8 cellular contexts compared by ENCODE assay signal in the genomic region with DNA sequence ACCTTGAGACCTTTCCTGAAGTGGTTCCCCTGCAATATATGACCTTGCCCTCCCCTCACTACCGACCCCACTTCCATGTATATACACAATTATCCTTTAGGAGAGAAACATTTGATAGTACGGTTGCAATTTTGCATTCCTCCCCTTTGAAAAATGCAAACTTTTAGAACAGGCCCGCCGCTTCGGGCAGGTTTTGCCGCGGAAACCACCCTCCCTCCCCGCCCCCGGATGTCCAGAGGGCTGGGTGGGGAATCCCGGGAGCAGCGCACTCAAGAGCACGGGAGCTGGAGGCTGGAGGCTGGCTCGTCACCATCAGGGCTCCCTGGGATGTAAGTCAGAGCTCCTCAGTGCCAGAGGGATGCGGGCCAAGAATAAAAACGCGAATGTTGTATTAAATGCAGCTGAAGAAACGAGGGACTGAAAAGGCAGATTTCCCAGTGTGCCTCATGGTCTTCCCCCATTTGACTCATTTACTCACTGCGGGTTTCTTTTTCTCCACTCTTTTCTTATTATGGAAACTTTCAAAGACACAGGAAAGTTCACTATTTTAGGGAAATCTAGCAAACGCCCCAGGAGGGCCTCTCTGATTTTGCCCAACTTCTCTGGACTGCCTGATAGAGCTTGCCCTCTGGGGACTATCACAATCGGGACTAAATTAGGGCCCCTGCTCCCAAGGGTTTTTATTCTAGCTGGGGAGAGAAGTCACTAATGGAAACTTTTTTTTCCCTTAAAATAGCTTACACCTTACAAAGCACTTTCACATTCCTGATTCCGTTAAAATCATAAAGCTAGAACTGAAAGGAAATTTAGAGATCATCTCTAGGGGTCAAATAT. TPM values are rescaled to one million over a fixed set of nuclear protein-coding genes. Genes with fewer than 3 reads are reported as not detected.
DNase-seq lines count a peak whose midpoint lies in the region; ATAC-seq and TF ChIP-seq lines count a peak whose summit lies in the region.

No MANE protein-coding gene starts in this region.

- H3K4me1 Mint-ChIP-seq in activated T-cell treated with anti-CD3 and anti-CD28 coated beads, Interleukin-2, amount 50 U/mL, for 72 hours (ENCODE audit: low read depth), result peaks cover 47% of the 10 kb centered on the region
- H3K4me1 Mint-ChIP-seq in naive thymus-derived CD8-positive, alpha-beta T cell, result peaks cover 34 to 61% (median 54%) of the 10 kb centered on the region in 4 donors

- no peaks in the 10 kb centered on the region for H4K20me1 ChIP-seq in fibroblast of lung (ENCODE audit: control insufficient read depth, extremely low read depth, insufficient read depth, low read length)

- peaks cover 0 to 2% of the 10 kb centered on the region in 2 donors for H3K36me3 Mint-ChIP-seq in activated T-cell treated with anti-CD3 and anti-CD28 coated beads, Interleukin-2, amount 50 U/mL, for 72 hours (ENCODE audit: insufficient read depth in 2 of 2)
- no peaks in the 10 kb centered on the region for H3K36me3 Mint-ChIP-seq in naive thymus-derived CD8-positive, alpha-beta T cell

- H3K4me3 ChIP-seq in A673 (ENCODE audit: low read depth, low read length, poor library complexity, severe bottlenecking), result no peak overlapping the region
- H3K4me3 ChIP-seq in H7 (ENCODE audit: insufficient read depth, low read depth, low read length), result no peak overlapping the region
- H3K4me3 ChIP-seq in fibroblast of lung (replicated peaks in 1 of 4; ENCODE audit: control extremely low read depth in 1 of 4, insufficient read depth in 1 of 4, low read depth in 3 of 4, low read length in 4 of 4), result peak overlapping the region in 3 of 4 experiments; percentile 19 to 35 (median 30)

- BruUV-seq in A673 (replicated peaks; lab: Mats Ljungman, UMichigan), result no TSS peak

- H3K27ac Mint-ChIP-seq in activated T-cell treated with anti-CD3 and anti-CD28 coated beads, Interleukin-2, amount 50 U/mL, for 72 hours, result peak overlapping the region; percentile 34
- H3K27ac Mint-ChIP-seq in naive thymus-derived CD8-positive, alpha-beta T cell, result peak overlapping the region in 8 of 10 donors; percentile 99 to 100 (median 100)

- POLR2A ChIA-PET in A673 (lab: Charles Lee; ENCODE audit: low non-redundant PET), result no interaction called here
- POLR2A ChIA-PET in naive thymus-derived CD8-positive, alpha-beta T cell (lab: Charles Lee), result interaction anchor here (1.2 to 8.8 kb wide), 2 partner anchors 20 to 97 kb away, joined by 3 to 629 read pairs; no protein-coding TSS in a partner anchor

- TF ChIP-seq CTCF in A673 (conservative IDR thresholded peaks at IDR 0.05; ENCODE audit: low read depth, low read length) (no peak), fibroblast of lung (conservative IDR thresholded peaks at IDR 0.05 in 1 of 2, IDR thresholded peaks at IDR 0.05 in 1 of 2; ENCODE audit: low read depth in 1 of 2, low read length in 2 of 2) (no peak)

- ATAC-seq in activated T-cell treated with anti-CD3 and anti-CD28 coated beads, Interleukin-2, amount 50 U/mL, for 72 hours (replicated peaks in 1 of 2), result no peak
- no peak for ATAC-seq in naive thymus-derived CD8-positive, alpha-beta T cell
- ATAC-seq in GM19455 (IDR thresholded peaks at IDR 0.05; ENCODE audit: unreplicated experiment) (no peak), GM21381 (IDR thresholded peaks at IDR 0.05; ENCODE audit: unreplicated experiment) (no peak), GM19395 (IDR thresholded peaks at IDR 0.05; ENCODE audit: unreplicated experiment) (no peak)

- no peaks in the 10 kb centered on the region for H3K27me3 ChIP-seq in A673 (replicated peaks; ENCODE audit: insufficient read depth, low read depth, low read length, poor library complexity)
- H3K27me3 ChIP-seq in H7 (ENCODE audit: control insufficient read depth, insufficient read depth, low read length), result peaks cover 82% of the 10 kb centered on the region
- no peaks in the 10 kb centered on the region for H3K27me3 ChIP-seq in fibroblast of lung (ENCODE audit: control insufficient read depth, insufficient read depth, low read length)

- CTCF ChIA-PET in A673 (lab: Charles Lee), result no interaction called here

- peak overlapping the region; percentile 75 for H3K4me2 ChIP-seq in fibroblast of lung (ENCODE audit: extremely low read depth, insufficient read depth, low read length)

- no peak overlapping the region for H3K27ac ChIP-seq in A673 (ENCODE audit: low read depth, low read length, poor library complexity, severe bottlenecking)
- peak overlapping the region; percentile 99 for H3K27ac ChIP-seq in fibroblast of lung (ENCODE audit: insufficient read depth, low read length)

- H2AFZ ChIP-seq in fibroblast of lung (ENCODE audit: low read length), result peak overlapping the region; percentile 25

- H3K9ac ChIP-seq in fibroblast of lung (ENCODE audit: insufficient read depth, low read length), result peak overlapping the region; percentile 32

- no peaks in the 10 kb centered on the region for H3K36me3 ChIP-seq in A673 (ENCODE audit: insufficient read depth, low read length, poor library complexity, severe bottlenecking)
- no peaks in the 10 kb centered on the region for H3K36me3 ChIP-seq in H7 (replicated peaks; ENCODE audit: control insufficient read depth, insufficient read depth, low read length)
- no peaks in the 10 kb centered on the region for H3K36me3 ChIP-seq in fibroblast of lung (ENCODE audit: control insufficient read depth, insufficient read depth, low read length)

- peak overlapping the region; percentile 90 to 92 for H3K4me3 Mint-ChIP-seq in activated T-cell treated with anti-CD3 and anti-CD28 coated beads, Interleukin-2, amount 50 U/mL, for 72 hours
- H3K4me3 Mint-ChIP-seq in naive thymus-derived CD8-positive, alpha-beta T cell, result peak overlapping the region; percentile 45 to 96 (median 94)

- H3K27me3 Mint-ChIP-seq in activated T-cell treated with anti-CD3 and anti-CD28 coated beads, Interleukin-2, amount 50 U/mL, for 72 hours (ENCODE audit: low read depth), result no peaks in the 10 kb centered on the region
- no peaks in the 10 kb centered on the region for H3K27me3 Mint-ChIP-seq in naive thymus-derived CD8-positive, alpha-beta T cell

- H3K4me1 ChIP-seq in A673 (ENCODE audit: insufficient read depth, low read length, poor library complexity, severe bottlenecking), result peaks cover 31% of the 10 kb centered on the region
- peaks cover 23% of the 10 kb centered on the region for H3K4me1 ChIP-seq in fibroblast of lung (ENCODE audit: control insufficient read depth, extremely low read depth, insufficient read depth, low read length)

- intact Hi-C loops in A673 (cut with micrococcal nuclease; ENCODE audit: unreplicated experiment), result loop anchor here (5.0 to 10.0 kb wide), 2 partner anchors 101 to 217 kb away; no protein-coding TSS in a partner anchor

- H3K9me3 Mint-ChIP-seq in activated T-cell treated with anti-CD3 and anti-CD28 coated beads, Interleukin-2, amount 50 U/mL, for 72 hours, result no peaks in the 10 kb centered on the region
- H3K9me3 Mint-ChIP-seq in naive thymus-derived CD8-positive, alpha-beta T cell, result peaks cover 0 to 2% (median 0%) of the 10 kb centered on the region in 9 donors

- DNase-seq in A673 (ENCODE audit: low spot score), result peak; percentile 31
- DNase-seq in H7, result peak; percentile 74
- peak; percentile 45 to 50 for DNase-seq in activated T-cell treated with anti-CD3 and anti-CD28 coated beads, Interleukin-2, amount 50 U/mL, for 72 hours
- peak; percentile 93 to 97 for DNase-seq in fibroblast of lung (ENCODE audit: low read depth in 2 of 2)
- peak in 6 of 10 donors; percentile 29 to 64 (median 51) for DNase-seq in naive thymus-derived CD8-positive, alpha-beta T cell

- H3K9me3 ChIP-seq in A673 (ENCODE audit: low read depth, low read length, poor library complexity, severe bottlenecking) (no peaks in the 10 kb centered on the region), fibroblast of lung (ENCODE audit: control insufficient read depth, insufficient read depth, low read depth, low read length) (no peaks in the 10 kb centered on the region)

- H3K79me2 ChIP-seq in fibroblast of lung (ENCODE audit: control insufficient read depth, insufficient read depth, low read length), result peaks cover 13% of the 10 kb centered on the region

RNA-seq across cellular contexts. Expression of a gene that starts 2.9 kb away (rescaled TPM):
- total RNA-seq in A673 (2021) (65.3 and 76.7 TPM in 2 replicates), fibroblast of lung (48.5 and 55.5 TPM in 2 replicates)
- total RNA-seq in H7 (2014; rRNA removed; shearing (Covaris generic)), result 30.0 and 50.8 TPM in 2 replicates
- total RNA-seq in activated T-cell treated with anti-CD3 and anti-CD28 coated beads, Interleukin-2, amount 50 U/mL, for 72 hours, result 10 to 100 TPM; 66.5 to 78.0 TPM
- polyA plus RNA-seq in fibroblast of lung, result 19.9 and 21.3 TPM in 2 replicates
- 18.4 and 21.1 TPM in 2 replicates for polyA plus RNA-seq in fibroblast of lung (2012)
- polyA minus RNA-seq in fibroblast of lung (ENCODE audit: low replicate concordance), result 18.3 and 53.6 TPM in 2 replicates
- total RNA-seq in naive thymus-derived CD8-positive, alpha-beta T cell, result 100 to 1,000 TPM; 128 to 136 TPM
- polyA plus RNA-seq in naive thymus-derived CD8-positive, alpha-beta T cell, result 10 to 100 TPM; 31.6 to 42.9 (median 36.9) TPM

Comparison
In these comparisons a context has a peak if more than half of its experiments do, and no peak if none do; other contexts are left out.
1. DNase-seq: peak in every context shown above with its lines; median percentile 95 in fibroblast of lung; 74 in H7; 51 in naive thymus-derived CD8-positive, alpha-beta T cell; 48 in activated T-cell treated with anti-CD3 and anti-CD28 coated beads, Interleukin-2, amount 50 U/mL, for 72 hours; 31 in A673.
2. H3K4me3 ChIP-seq: peak in fibroblast of lung (3 of 4); none in A673 (single experiment) and H7 (single experiment).